ENCODE assay signal across 24 cellular contexts in genomic region chr10:77062381-77062780, GRCh38.
"Had no signal": no experiment of that assay in that cellular context is flagged by ENCODE, and none has a peak within 500 bp of the region (broad histone marks: within the 10 kb centered on the region; RNA-seq: fewer than 3 reads in every experiment).

No MANE protein-coding gene starts in this region.

- H3K9me3 ChIP-seq: esophagus muscularis mucosa, pancreas, tibial artery, upper lobe of left lung, uterus had no signal

- ATAC-seq: foreskin keratinocyte; heart left ventricle; left colon; left ventricle myocardium superior; pancreas; right cardiac atrium; stimulated activated naive CD8-positive, alpha-beta T cell treated with anti-CD3 and anti-CD28 coated beads, Interleukin-15, Interleukin-2, amounts not matched to agents 100 U/mL and 50 U/mL, for 24 hours had no signal

- DNase-seq: effector CD4-positive, alpha-beta T cell; endodermal cell; heart left ventricle; hippocampal formation; left colon; left ventricle myocardium superior; mesendoderm; naive B cell; occipital lobe; pancreas; right cardiac atrium; small intestine; stimulated activated CD4-positive, alpha-beta T cell treated with anti-CD3 and anti-CD28 coated beads, Interleukin-12 subunit alpha, Interleukin-12 subunit beta, amount 100 ng/mL, for 4 hours; stimulated activated CD4-positive, alpha-beta T cell treated with anti-CD3 and anti-CD28 coated beads, Interleukin-2, amount 100 ng/mL, for 48 hours; stimulated activated naive CD8-positive, alpha-beta T cell treated with anti-CD3 and anti-CD28 coated beads, Interleukin-15, Interleukin-2, amounts not matched to agents 100 U/mL and 50 U/mL, for 24 hours; tibial artery; upper lobe of left lung; uterus had no signal

- H3K4me1 Mint-ChIP-seq: endodermal cell, naive B cell, nephron had no signal

- H3K36me3 ChIP-seq: heart left ventricle, pancreas, uterus had no signal

- H3K4me3 ChIP-seq: coronary artery, esophagus muscularis mucosa, heart left ventricle, lung, pancreas, tibial artery, upper lobe of left lung, uterus had no signal

- H3K27me3 ChIP-seq: esophagus muscularis mucosa, foreskin keratinocyte, heart left ventricle, pancreas, tibial artery, upper lobe of left lung, uterus had no signal

- H3K27ac Mint-ChIP-seq: endodermal cell, naive B cell, nephron, progenitor cell of endocrine pancreas had no signal

- H3K4me1 ChIP-seq: esophagus muscularis mucosa, foreskin keratinocyte, pancreas, tibial artery, upper lobe of left lung, uterus had no signal

- H3K9me3 Mint-ChIP-seq: endodermal cell had no signal

- H3K4me3 Mint-ChIP-seq: endodermal cell, naive B cell, nephron had no signal

- H3K27ac ChIP-seq: coronary artery, esophagus muscularis mucosa, foreskin keratinocyte, heart left ventricle, pancreas, tibial artery, upper lobe of left lung, uterus had no signal

- H3K36me3 Mint-ChIP-seq: naive B cell had no signal
